2 cellular contexts compared by ENCODE assay signal in genomic region chr15:73957276-73957675, GRCh38.
TF ChIP-seq lines count a peak whose summit lies in the region.

No MANE protein-coding gene starts in this region.

TF ChIP-seq in SK-N-SH, 30 proteins besides CTCF, POLR2A, EP300 and RAD21 (continued from another document):
- TF ChIP-seq REST (IDR thresholded peaks at IDR 0.05; ENCODE audit: low read depth, low read length), result no peak
- no peak for TF ChIP-seq RCOR1 (IDR thresholded peaks at IDR 0.05; ENCODE audit: low read length)
- no peak for TF ChIP-seq FOXM1 (IDR thresholded peaks at IDR 0.05; ENCODE audit: low read depth)
- no peak for TF ChIP-seq FOXJ3 (CRISPR knock-in tag; IDR thresholded peaks at IDR 0.05)
- no peak for TF ChIP-seq JUND (IDR thresholded peaks at IDR 0.05)
- no peak for TF ChIP-seq MEF2A (IDR thresholded peaks at IDR 0.05; ENCODE audit: borderline replicate concordance, low read depth)
- no peak for TF ChIP-seq PBX3 (IDR thresholded peaks at IDR 0.05)
- TF ChIP-seq GABPA (IDR thresholded peaks at IDR 0.05; ENCODE audit: low read depth), result no peak
- no peak for TF ChIP-seq TEAD4 (IDR thresholded peaks at IDR 0.05; ENCODE audit: borderline replicate concordance, insufficient read depth)
- TF ChIP-seq ZBTB33 (IDR thresholded peaks at IDR 0.05; ENCODE audit: borderline replicate concordance, low read depth), result no peak
- TF ChIP-seq NFIC (IDR thresholded peaks at IDR 0.05; ENCODE audit: borderline replicate concordance), result no peak
- no peak for TF ChIP-seq ELF1 (IDR thresholded peaks at IDR 0.05)

TF ChIP-seq in SK-N-SH treated with all-trans-retinoic acid at 6 μM for 48 hours, 23 proteins besides CTCF, POLR2A, EP300 and RAD21 (continued from another document):
- TF ChIP-seq TSHZ2 (CRISPR knock-in tag; IDR thresholded peaks at IDR 0.05) (no peak), CREB5 (CRISPR knock-in tag; IDR thresholded peaks at IDR 0.05; ENCODE audit: low read depth) (no peak), POU6F1 (CRISPR knock-in tag; IDR thresholded peaks at IDR 0.05; ENCODE audit: borderline replicate concordance, low read depth) (no peak), ESRRG (CRISPR knock-in tag; IDR thresholded peaks at IDR 0.05) (no peak)
